Comparison of ENCODE assay signal across 9 cellular contexts in genomic region chr20:14334306-14334930, GRCh38. TPM values are rescaled to one million over a fixed set of nuclear protein-coding genes. Genes with fewer than 3 reads are reported as not detected.
DNase-seq lines count a peak whose midpoint lies in the region; ATAC-seq and TF ChIP-seq lines count a peak whose summit lies in the region.
"Had no signal": no experiment of that assay in that cellular context is flagged by ENCODE, and none has a peak within 500 bp of the region (broad histone marks: within the 10 kb centered on the region; RNA-seq: fewer than 3 reads in every experiment).

No MANE protein-coding gene starts in this region.

- H3K27ac Mint-ChIP-seq in type B pancreatic cell, result peak overlapping the region; percentile 68

- no peak overlapping the region for H3K4me3 ChIP-seq in NB4 (ENCODE audit: low read depth, low read length)
- peak overlapping the region; percentile 74 for H3K4me3 ChIP-seq in kidney epithelial cell (ENCODE audit: low read depth, low read length)

- no peaks in the 10 kb centered on the region for H3K27me3 Mint-ChIP-seq in type B pancreatic cell

- H3K36me3 ChIP-seq in kidney epithelial cell (ENCODE audit: control insufficient read depth, insufficient read depth, low read length), result no peaks in the 10 kb centered on the region

- TF ChIP-seq CTCF in NB4 (IDR thresholded peaks at IDR 0.05; ENCODE audit: low read depth, low read length) (peak; percentile 16), kidney epithelial cell (IDR thresholded peaks at IDR 0.05; ENCODE audit: insufficient read depth, low read length, poor library complexity, severe bottlenecking) (peak; percentile 53), type B pancreatic cell (conservative IDR thresholded peaks at IDR 0.05) (peak; percentile 81)

- peaks cover 5% of the 10 kb centered on the region for H3K9me3 Mint-ChIP-seq in type B pancreatic cell
- H3K9me3 Mint-ChIP-seq: naive B cell had no signal

- H3K27me3 ChIP-seq in kidney epithelial cell (ENCODE audit: control insufficient read depth, insufficient read depth, low read length), result no peaks in the 10 kb centered on the region

- ATAC-seq in HG03097 (IDR thresholded peaks at IDR 0.05; ENCODE audit: low FRiP score, unreplicated experiment), result no peak
- ATAC-seq in GM21786 (IDR thresholded peaks at IDR 0.05; ENCODE audit: unreplicated experiment), result no peak

- H3K4me1 Mint-ChIP-seq in type B pancreatic cell (ENCODE audit: unreplicated experiment), result peaks cover 19% of the 10 kb centered on the region

- peaks cover 15% of the 10 kb centered on the region for H3K36me3 Mint-ChIP-seq in type B pancreatic cell
- H3K36me3 Mint-ChIP-seq: naive B cell had no signal

- peak overlapping the region; percentile 89 for H3K4me3 Mint-ChIP-seq in type B pancreatic cell

- DNase-seq in D341Med (ENCODE audit: low spot score) (peak; percentile 42), NB4 (ENCODE audit: low read depth) (peak; percentile 29), anterior cingulate cortex (lab: John Stamatoyannopoulos, UW) (peak in 48 of 58 donors; percentile 8 to 80 (median 40)), kidney epithelial cell (ENCODE audit: low read depth) (peak; percentile 32), type B pancreatic cell (ENCODE audit: extremely low spot score, unreplicated experiment) (no peak)
- DNase-seq in stimulated activated CD4-positive, alpha-beta T cell treated with anti-CD3 and anti-CD28 coated beads, Interleukin-12 subunit alpha, Interleukin-12 subunit beta, amount 100 ng/mL, for 4 hours, result no peak
- DNase-seq: naive B cell had no signal

- TF ChIP-seq POLR2A in NB4 (IDR thresholded peaks at IDR 0.05; ENCODE audit: extremely low read depth, insufficient read length), result no peak

RNA-seq across cellular contexts. Expression of gene FLRT3, which starts 3.0 kb away (rescaled TPM):
- 3.3 and 3.9 TPM in 2 replicates for total RNA-seq in kidney epithelial cell
- total RNA-seq in type B pancreatic cell (ENCODE audit: low replicate concordance), result 59.3 and 75.7 TPM in 2 replicates

Comparison
In these comparisons a context has a peak if more than half of its experiments do, and no peak if none do; other contexts are left out.
1. DNase-seq: peak in D341Med (single experiment), NB4 (single experiment), anterior cingulate cortex (48 of 58) and kidney epithelial cell (single experiment); none in type B pancreatic cell (single experiment) and stimulated activated CD4-positive, alpha-beta T cell treated with anti-CD3 and anti-CD28 coated beads, Interleukin-12 subunit alpha, Interleukin-12 subunit beta, amount 100 ng/mL, for 4 hours (single experiment).
2. CTCF ChIP-seq: peak in every context shown above with its lines; median percentile 81 in type B pancreatic cell; 53 in kidney epithelial cell; 16 in NB4.
3. RNA of gene FLRT3, which starts 3.0 kb away (total RNA-seq): 59.3 to 75.7 TPM in type B pancreatic cell; 3.3 to 3.9 TPM in kidney epithelial cell; every median in the first group is over 10 times any median in the second.